ENCODE assay signal across 27 cellular contexts in genomic region chr11:70663815-70664214, GRCh38.
"Had no signal": no experiment of that assay in that cellular context is flagged by ENCODE, and none has a peak within 500 bp of the region (broad histone marks: within the 10 kb centered on the region; RNA-seq: fewer than 3 reads in every experiment).

No MANE protein-coding gene starts in this region.

- H3K27ac ChIP-seq: ascending aorta, breast epithelium, cardiac muscle cell, colonic mucosa, epithelial cell of prostate, esophagus squamous epithelium had no signal

- H3K9me3 ChIP-seq: ascending aorta, breast epithelium, colonic mucosa, esophagus squamous epithelium had no signal

- H3K4me3 ChIP-seq: ascending aorta, breast epithelium, cardiac muscle cell, colonic mucosa, esophagus squamous epithelium had no signal

- H3K4me1 ChIP-seq: ascending aorta, colonic mucosa had no signal

- H3K27me3 ChIP-seq: colonic mucosa had no signal

- DNase-seq: activated CD4-positive, alpha-beta memory T cell treated with anti-CD3 and anti-CD28 coated beads for 36 hours; activated CD4-positive, alpha-beta T cell treated with anti-CD3 and anti-CD28 coated beads for 36 hours; activated CD4-positive, alpha-beta T cell treated with anti-CD3 and anti-CD28 coated beads, Interleukin-2, amount 10 ng/mL, durations not matched to agents 24 days and 14 days; activated CD4-positive, CD25-positive, alpha-beta regulatory T cell; activated CD4-positive, CD25-positive, alpha-beta regulatory T cell treated with anti-CD3 and anti-CD28 coated beads, Interleukin-2, amount 50 U/mL, for 72 hours; activated CD8-positive, alpha-beta memory T cell treated with anti-CD3 and anti-CD28 coated beads, Interleukin-2, amount 10 ng/mL, durations not matched to agents 7 days and 5 days; activated CD8-positive, alpha-beta memory T cell treated with anti-CD3 and anti-CD28 coated beads, Interleukin-2, amount 50 U/mL, for 4 hours; activated CD8-positive, alpha-beta T cell treated with anti-CD3 and anti-CD28 coated beads, Interleukin-2, amount 10 ng/mL, durations not matched to agents 7 days and 5 days; activated gamma-delta T cell; activated naive CD4-positive, alpha-beta T cell; activated naive CD4-positive, alpha-beta T cell treated with anti-CD3 and anti-CD28 coated beads, Interleukin-2, amount 10 ng/mL, durations not matched to agents 7 days and 5 days; activated naive CD8-positive, alpha-beta T cell treated with anti-CD3 and anti-CD28 coated beads, Interleukin-2, amount 10 ng/mL, durations not matched to agents 7 days and 5 days; activated T-cell treated with anti-CD3 and anti-CD28 coated beads, Interleukin-2, amount 50 U/mL, for 1 hour; activated T-cell treated with anti-CD3 and anti-CD28 coated beads, Interleukin-2, amount 50 U/mL, for 48 hours; central memory CD4-positive, alpha-beta T cell; cerebellar nuclear complex; colonic mucosa; effector CD8-positive, alpha-beta T cell; esophagus squamous epithelium; foreskin melanocyte; head of caudate nucleus; T-helper 2 cell had no signal

- ATAC-seq: activated CD4-positive, alpha-beta T cell treated with anti-CD3 and anti-CD28 coated beads for 36 hours; activated CD8-positive, alpha-beta memory T cell treated with anti-CD3 and anti-CD28 coated beads, Interleukin-2, amount 10 ng/mL, durations not matched to agents 7 days and 5 days; activated CD8-positive, alpha-beta T cell treated with anti-CD3 and anti-CD28 coated beads, Interleukin-2, amount 10 ng/mL, durations not matched to agents 7 days and 5 days; activated naive CD4-positive, alpha-beta T cell treated with anti-CD3 and anti-CD28 coated beads, Interleukin-2, amount 50 U/mL, for 72 hours had no signal

- H3K36me3 ChIP-seq: ascending aorta, breast epithelium, cardiac muscle cell, colonic mucosa, esophagus squamous epithelium had no signal
